16 cellular contexts compared by ENCODE assay signal in the genomic region with DNA sequence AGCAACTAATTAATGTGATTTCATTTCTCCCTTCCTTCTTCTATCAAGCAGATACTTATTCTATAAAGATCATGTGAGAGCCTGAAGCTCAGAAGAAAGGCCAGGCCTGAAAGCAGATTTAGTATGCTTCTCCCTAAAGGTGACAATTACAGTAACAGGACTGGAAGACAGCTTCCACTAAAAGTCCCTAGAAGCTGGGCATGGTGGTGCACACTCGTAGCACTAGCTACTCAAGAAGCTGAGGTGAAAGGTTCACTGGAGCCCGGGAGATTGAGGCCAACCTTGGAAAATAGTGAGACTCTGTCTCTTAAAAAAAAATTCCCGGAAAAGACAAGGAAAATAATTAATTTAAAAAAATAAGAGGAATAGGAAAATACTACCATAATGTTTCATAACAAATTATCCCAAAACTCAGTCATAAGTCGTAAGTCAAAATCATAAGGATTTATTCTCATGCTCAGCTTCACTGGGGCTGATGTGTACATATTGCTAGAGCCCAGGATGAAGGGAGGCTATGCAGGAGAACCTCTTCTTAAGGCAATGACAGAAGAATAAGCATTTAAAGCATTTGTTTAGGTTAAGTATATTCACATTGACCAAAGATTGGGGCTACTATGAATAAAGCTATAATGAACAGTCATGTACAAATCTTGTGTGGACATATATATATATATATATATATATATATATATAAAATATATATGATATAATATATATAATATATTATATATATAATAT.
"Had no signal": no experiment of that assay in that cellular context is flagged by ENCODE, and none has a peak within 500 bp of the region (broad histone marks: within the 10 kb centered on the region; RNA-seq: fewer than 3 reads in every experiment).

No MANE protein-coding gene starts in this region.

- H3K4me1 ChIP-seq: ascending aorta, colonic mucosa, foreskin keratinocyte, tibial artery had no signal

- H3K27ac Mint-ChIP-seq: activated T-helper 2 cell treated with anti-CD3 and anti-CD28 coated beads, Interferon-gamma antibody, Interleukin-2, Interleukin-4, amounts not matched to agents 10 μg/mL and 5 μg/mL and 100 μg/mL, durations not matched to agents 14 hours and 24 hours and 36 hours; endodermal cell; progenitor cell of endocrine pancreas had no signal

- H3K4me3 Mint-ChIP-seq: central memory CD8-positive, alpha-beta T cell; endodermal cell had no signal

- H3K27me3 Mint-ChIP-seq: central memory CD8-positive, alpha-beta T cell; progenitor cell of endocrine pancreas had no signal

- H3K36me3 ChIP-seq: ascending aorta, colonic mucosa, tibial artery had no signal

- H3K4me3 ChIP-seq: ascending aorta, colonic mucosa, tibial artery had no signal

- H3K4me1 Mint-ChIP-seq: central memory CD8-positive, alpha-beta T cell; endodermal cell had no signal

- H3K9me3 Mint-ChIP-seq: activated T-helper 2 cell treated with anti-CD3 and anti-CD28 coated beads, Interferon-gamma antibody, Interleukin-2, Interleukin-4, amounts not matched to agents 10 μg/mL and 5 μg/mL and 100 μg/mL, durations not matched to agents 14 hours and 24 hours and 36 hours; central memory CD8-positive, alpha-beta T cell had no signal

- H3K27me3 ChIP-seq: ascending aorta, colonic mucosa, foreskin keratinocyte, tibial artery had no signal

- DNase-seq: activated naive CD4-positive, alpha-beta T cell treated with Interleukin-2 at 50 U/mL for 16 hours; activated T-cell treated with anti-CD3 and anti-CD28 coated beads, Interleukin-2, amount 50 U/mL, for 1 hour; colonic mucosa; endodermal cell; foreskin keratinocyte; hypothalamus; midbrain; stimulated activated naive CD4-positive, alpha-beta T cell; substantia nigra; tibial artery had no signal

- ATAC-seq: foreskin keratinocyte, left lobe of liver had no signal

- H3K9me3 ChIP-seq: ascending aorta, colonic mucosa, tibial artery had no signal

- H3K27ac ChIP-seq: ascending aorta, colonic mucosa, epithelial cell of prostate, foreskin keratinocyte, tibial artery had no signal
